10 cellular contexts compared by ENCODE assay signal in genomic region chr1:1631793-1632420, GRCh38. TPM values are rescaled to one million over a fixed set of nuclear protein-coding genes. Genes with fewer than 3 reads are reported as not detected.
DNase-seq lines count a peak whose midpoint lies in the region; TF ChIP-seq lines count a peak whose summit lies in the region.
"Had no signal": no experiment of that assay in that cellular context is flagged by ENCODE, and none has a peak within 500 bp of the region (broad histone marks: within the 10 kb centered on the region; RNA-seq: fewer than 3 reads in every experiment).

Gene MMP23B (plus strand): TSS chr1:1632173. CDS start chr1:1632219, 46 bp downstream.

- H3K9ac ChIP-seq in mammary epithelial cell (ENCODE audit: insufficient read depth, low read length): no peak within 1 kb of the TSS

- BruUV-seq in mammary epithelial cell (replicated peaks; lab: Mats Ljungman, UMichigan): no TSS peak

- no peak within 1 kb of the TSS for H3K27ac Mint-ChIP-seq in endothelial cell (ENCODE audit: unreplicated experiment)

- DNase-seq in breast epithelium (ENCODE audit: low spot score in 2 of 2) (no peak), mammary epithelial cell (no peak), endothelial cell (ENCODE audit: low spot score) (no peak), mucosa of gallbladder (ENCODE audit: low spot score) (peak; percentile 12), COLO829 (ENCODE audit: low spot score) (no peak), GM19238 (ENCODE audit: insufficient read length, low spot score) (no peak), occipital lobe (lab: John Stamatoyannopoulos, UW) (no peak)
- no peak for DNase-seq in effector CD8-positive, alpha-beta T cell (lab: John Stamatoyannopoulos, UW)
- DNase-seq: GF-D8, NCI-H1092 treated with DMSO at 0.1 percent for 48 hours had no signal

- H3K27ac ChIP-seq in breast epithelium: peak within 1 kb of the TSS; percentile 74 to 91
- H3K27ac ChIP-seq in mammary epithelial cell (ENCODE audit: insufficient read depth, low read depth, low read length): no peak within 1 kb of the TSS

- TF ChIP-seq CTCF in breast epithelium (IDR thresholded peaks at IDR 0.05) (no peak), mammary epithelial cell (conservative IDR thresholded peaks at IDR 0.05 in 1 of 2, IDR thresholded peaks at IDR 0.05 in 1 of 2; ENCODE audit: extremely low read depth in 1 of 2, insufficient read depth in 1 of 2, low read depth in 1 of 2, low read length in 2 of 2) (no peak), endothelial cell (IDR thresholded peaks at IDR 0.05; ENCODE audit: unreplicated experiment) (no peak)

- dilution Hi-C loops in mammary epithelial cell (cut with HindIII; ENCODE audit: low sequenced_read_pairs): no loop called here

- no peaks in the 10 kb centered on the region for H3K4me1 Mint-ChIP-seq in endothelial cell (ENCODE audit: unreplicated experiment)

- H2AFZ ChIP-seq in mammary epithelial cell (ENCODE audit: low read depth, low read length): no peak within 1 kb of the TSS

- intact Hi-C loops in breast epithelium (cut with DNase I; ENCODE audit: low total_unique reads): no loop called here
- intact Hi-C loops in mammary epithelial cell (cut with micrococcal nuclease): no loop called here

- H4K20me1 ChIP-seq in mammary epithelial cell (ENCODE audit: insufficient read depth, low read length): peaks cover 2% of the 10 kb centered on the region

- no peak within 1 kb of the TSS for H3K4me3 Mint-ChIP-seq in endothelial cell (ENCODE audit: unreplicated experiment)

- H3K9me3 Mint-ChIP-seq in endothelial cell (ENCODE audit: unreplicated experiment): no peaks in the 10 kb centered on the region

- 3% methylated on average over 6 of the region's 48 CpGs for WGBS in mammary epithelial cell (ENCODE audit: low coverage, missing lambda C conversion rate)

- no peaks in the 10 kb centered on the region for H3K79me2 ChIP-seq in mammary epithelial cell (ENCODE audit: insufficient read depth, low read length)

- H3K36me3 ChIP-seq in breast epithelium (no peaks in the 10 kb centered on the region), mammary epithelial cell (ENCODE audit: insufficient read depth, low read length) (no peaks in the 10 kb centered on the region)

- CTCF ChIA-PET in mammary epithelial cell (lab: Charles Lee; ENCODE audit: low non-redundant PET): no interaction called here

- no peaks in the 10 kb centered on the region for H3K9me3 ChIP-seq in breast epithelium
- H3K9me3 ChIP-seq in mammary epithelial cell (replicated peaks; ENCODE audit: insufficient read depth, low read length): no peaks in the 10 kb centered on the region

- in situ Hi-C loops in mammary epithelial cell (cut with MboI; ENCODE audit: low sequenced_read_pairs in 2 of 2): no loop called here

- H3K4me2 ChIP-seq in mammary epithelial cell (ENCODE audit: insufficient read depth, low read depth, low read length): no peak within 1 kb of the TSS

- H3K36me3 Mint-ChIP-seq in endothelial cell (ENCODE audit: low read depth, unreplicated experiment): no peaks in the 10 kb centered on the region

- H3K4me3 ChIP-seq in breast epithelium (peak within 1 kb of the TSS; percentile 32 to 64 (median 38)), mammary epithelial cell (replicated peaks in 1 of 3; ENCODE audit: insufficient read depth in 1 of 3, low read depth in 2 of 3, low read length in 3 of 3) (no peak within 1 kb of the TSS)

- H3K27me3 Mint-ChIP-seq in endothelial cell (ENCODE audit: unreplicated experiment): peaks cover 1% of the 10 kb centered on the region

- no peak for TF ChIP-seq POLR2A in breast epithelium (IDR thresholded peaks at IDR 0.05)

- H3K27me3 ChIP-seq in breast epithelium (peaks cover 7 to 20% of the 10 kb centered on the region in 2 donors), mammary epithelial cell (ENCODE audit: insufficient read depth, low read length) (peaks cover 12% of the 10 kb centered on the region)

- H3K4me1 ChIP-seq in breast epithelium (peaks cover 0 to 5% of the 10 kb centered on the region in 2 donors), mammary epithelial cell (ENCODE audit: insufficient read depth, low read length) (peaks cover 8% of the 10 kb centered on the region)

RNA-seq across cellular contexts. Expression of gene MMP23B, which starts in this region (rescaled TPM):
- total RNA-seq in breast epithelium (10 to 100 TPM in 1 of 3 donors, 1 to 10 TPM in 2; 2.7 to 15.5 (median 7.5) TPM), mammary epithelial cell (1 to 10 TPM; 1.0 to 2.3 TPM), endothelial cell (ENCODE audit: unreplicated experiment) (26.7 TPM), mucosa of gallbladder (56.0 TPM), occipital lobe (0.31 TPM)
- polyA plus RNA-seq in mammary epithelial cell: not detected
- not detected for polyA minus RNA-seq in mammary epithelial cell

Comparison
In these comparisons a context has a peak if more than half of its experiments do, and no peak if none do; other contexts are left out.
1. H3K4me3 ChIP-seq: peak in breast epithelium (3 of 3); none in mammary epithelial cell (0 of 3).